ENCODE assay signal across 1 cellular context in the genomic region with DNA sequence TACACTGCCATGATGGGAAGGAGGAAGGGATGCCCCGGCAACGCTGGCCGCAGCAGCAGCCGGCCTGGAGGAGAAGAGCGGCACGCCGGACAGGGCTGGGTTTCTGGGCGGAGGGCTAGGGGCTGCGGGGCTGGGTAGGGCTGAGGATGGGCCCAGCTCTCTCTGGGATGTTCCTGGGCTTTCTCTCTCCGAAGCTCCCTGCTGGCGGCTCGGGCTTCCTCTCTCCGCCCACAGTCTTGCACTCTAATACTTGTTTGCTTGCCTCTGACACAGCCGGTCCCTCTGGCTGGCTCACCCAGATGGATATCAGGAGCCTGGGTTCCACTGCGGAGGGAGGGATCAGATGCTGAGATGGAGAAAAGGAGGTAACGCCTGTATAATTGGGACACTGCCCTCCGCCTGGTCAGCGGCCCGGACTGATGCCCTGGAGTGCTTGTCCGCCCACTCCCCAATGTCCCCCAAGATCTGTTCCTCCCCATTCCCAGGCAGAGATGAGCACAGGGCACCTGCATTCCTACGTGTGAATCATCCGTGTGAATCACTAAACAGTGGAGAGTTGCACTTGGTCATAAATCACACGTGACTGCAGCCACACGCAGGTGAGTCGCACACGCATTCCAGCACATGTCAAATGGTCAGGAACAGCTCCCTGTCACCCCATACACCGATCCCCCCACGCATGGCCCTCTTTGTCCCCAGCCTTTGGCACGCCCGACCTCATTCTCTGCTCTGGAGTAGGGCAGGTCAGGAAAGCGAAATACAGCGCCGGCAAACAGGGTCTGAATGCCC.
TF ChIP-seq lines count a peak whose summit lies in the region.

Gene ALOXE3, minus strand, starts transcription at position 535 of the 789 bp plus-strand sequence. Its CDS starts 524 bp downstream, at position 11.

TF ChIP-seq in HepG2, 621 proteins besides CTCF, POLR2A, EP300 and RAD21 (continued from another document):
- TF ChIP-seq, protein P1, sequence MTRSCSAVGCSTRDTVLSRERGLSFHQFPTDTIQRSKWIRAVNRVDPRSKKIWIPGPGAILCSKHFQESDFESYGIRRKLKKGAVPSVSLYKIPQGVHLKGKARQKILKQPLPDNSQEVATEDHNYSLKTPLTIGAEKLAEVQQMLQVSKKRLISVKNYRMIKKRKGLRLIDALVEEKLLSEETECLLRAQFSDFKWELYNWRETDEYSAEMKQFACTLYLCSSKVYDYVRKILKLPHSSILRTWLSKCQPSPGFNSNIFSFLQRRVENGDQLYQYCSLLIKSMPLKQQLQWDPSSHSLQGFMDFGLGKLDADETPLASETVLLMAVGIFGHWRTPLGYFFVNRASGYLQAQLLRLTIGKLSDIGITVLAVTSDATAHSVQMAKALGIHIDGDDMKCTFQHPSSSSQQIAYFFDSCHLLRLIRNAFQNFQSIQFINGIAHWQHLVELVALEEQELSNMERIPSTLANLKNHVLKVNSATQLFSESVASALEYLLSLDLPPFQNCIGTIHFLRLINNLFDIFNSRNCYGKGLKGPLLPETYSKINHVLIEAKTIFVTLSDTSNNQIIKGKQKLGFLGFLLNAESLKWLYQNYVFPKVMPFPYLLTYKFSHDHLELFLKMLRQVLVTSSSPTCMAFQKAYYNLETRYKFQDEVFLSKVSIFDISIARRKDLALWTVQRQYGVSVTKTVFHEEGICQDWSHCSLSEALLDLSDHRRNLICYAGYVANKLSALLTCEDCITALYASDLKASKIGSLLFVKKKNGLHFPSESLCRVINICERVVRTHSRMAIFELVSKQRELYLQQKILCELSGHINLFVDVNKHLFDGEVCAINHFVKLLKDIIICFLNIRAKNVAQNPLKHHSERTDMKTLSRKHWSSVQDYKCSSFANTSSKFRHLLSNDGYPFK (CRISPR knock-in tag; IDR thresholded peaks at IDR 0.05; ENCODE audit: borderline replicate concordance) = peak; percentile 38; the same call in 1 of the 2 replicates
- TF ChIP-seq, protein P2, sequence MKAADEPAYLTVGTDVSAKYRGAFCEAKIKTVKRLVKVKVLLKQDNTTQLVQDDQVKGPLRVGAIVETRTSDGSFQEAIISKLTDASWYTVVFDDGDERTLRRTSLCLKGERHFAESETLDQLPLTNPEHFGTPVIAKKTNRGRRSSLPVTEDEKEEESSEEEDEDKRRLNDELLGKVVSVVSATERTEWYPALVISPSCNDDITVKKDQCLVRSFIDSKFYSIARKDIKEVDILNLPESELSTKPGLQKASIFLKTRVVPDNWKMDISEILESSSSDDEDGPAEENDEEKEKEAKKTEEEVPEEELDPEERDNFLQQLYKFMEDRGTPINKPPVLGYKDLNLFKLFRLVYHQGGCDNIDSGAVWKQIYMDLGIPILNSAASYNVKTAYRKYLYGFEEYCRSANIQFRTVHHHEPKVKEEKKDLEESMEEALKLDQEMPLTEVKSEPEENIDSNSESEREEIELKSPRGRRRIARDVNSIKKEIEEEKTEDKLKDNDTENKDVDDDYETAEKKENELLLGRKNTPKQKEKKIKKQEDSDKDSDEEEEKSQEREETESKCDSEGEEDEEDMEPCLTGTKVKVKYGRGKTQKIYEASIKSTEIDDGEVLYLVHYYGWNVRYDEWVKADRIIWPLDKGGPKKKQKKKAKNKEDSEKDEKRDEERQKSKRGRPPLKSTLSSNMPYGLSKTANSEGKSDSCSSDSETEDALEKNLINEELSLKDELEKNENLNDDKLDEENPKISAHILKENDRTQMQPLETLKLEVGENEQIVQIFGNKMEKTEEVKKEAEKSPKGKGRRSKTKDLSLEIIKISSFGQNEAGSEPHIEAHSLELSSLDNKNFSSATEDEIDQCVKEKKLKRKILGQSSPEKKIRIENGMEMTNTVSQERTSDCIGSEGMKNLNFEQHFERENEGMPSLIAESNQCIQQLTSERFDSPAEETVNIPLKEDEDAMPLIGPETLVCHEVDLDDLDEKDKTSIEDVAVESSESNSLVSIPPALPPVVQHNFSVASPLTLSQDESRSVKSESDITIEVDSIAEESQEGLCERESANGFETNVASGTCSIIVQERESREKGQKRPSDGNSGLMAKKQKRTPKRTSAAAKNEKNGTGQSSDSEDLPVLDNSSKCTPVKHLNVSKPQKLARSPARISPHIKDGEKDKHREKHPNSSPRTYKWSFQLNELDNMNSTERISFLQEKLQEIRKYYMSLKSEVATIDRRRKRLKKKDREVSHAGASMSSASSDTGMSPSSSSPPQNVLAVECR (CRISPR knock-in tag; IDR thresholded peaks at IDR 0.05; ENCODE audit: borderline replicate concordance) = peak; percentile 53; the same call in 1 of the 2 replicates
- no peak for TF ChIP-seq ZFY (CRISPR knock-in tag; IDR thresholded peaks at IDR 0.05)
- TF ChIP-seq ARID5B (CRISPR knock-in tag; IDR thresholded peaks at IDR 0.05) = 0 out of 2 replicates have a peak, but pooled peaks have one; percentile 3
- TF ChIP-seq, protein P3, sequence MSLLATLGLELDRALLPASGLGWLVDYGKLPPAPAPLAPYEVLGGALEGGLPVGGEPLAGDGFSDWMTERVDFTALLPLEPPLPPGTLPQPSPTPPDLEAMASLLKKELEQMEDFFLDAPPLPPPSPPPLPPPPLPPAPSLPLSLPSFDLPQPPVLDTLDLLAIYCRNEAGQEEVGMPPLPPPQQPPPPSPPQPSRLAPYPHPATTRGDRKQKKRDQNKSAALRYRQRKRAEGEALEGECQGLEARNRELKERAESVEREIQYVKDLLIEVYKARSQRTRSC (CRISPR knock-in tag; IDR thresholded peaks at IDR 0.05; ENCODE audit: low read depth) = no peak
- TF ChIP-seq FOXA1 (IDR thresholded peaks at IDR 0.05) = no peak
- TF ChIP-seq FOXA1 (CRISPR knock-in tag; IDR thresholded peaks at IDR 0.05) = 0 out of 2 replicates have a peak, but pooled peaks have one; percentile 2
TF ChIP-seq in HepG2: peak in this region for 29.
